11 cellular contexts compared by ENCODE assay signal in the genomic region with DNA sequence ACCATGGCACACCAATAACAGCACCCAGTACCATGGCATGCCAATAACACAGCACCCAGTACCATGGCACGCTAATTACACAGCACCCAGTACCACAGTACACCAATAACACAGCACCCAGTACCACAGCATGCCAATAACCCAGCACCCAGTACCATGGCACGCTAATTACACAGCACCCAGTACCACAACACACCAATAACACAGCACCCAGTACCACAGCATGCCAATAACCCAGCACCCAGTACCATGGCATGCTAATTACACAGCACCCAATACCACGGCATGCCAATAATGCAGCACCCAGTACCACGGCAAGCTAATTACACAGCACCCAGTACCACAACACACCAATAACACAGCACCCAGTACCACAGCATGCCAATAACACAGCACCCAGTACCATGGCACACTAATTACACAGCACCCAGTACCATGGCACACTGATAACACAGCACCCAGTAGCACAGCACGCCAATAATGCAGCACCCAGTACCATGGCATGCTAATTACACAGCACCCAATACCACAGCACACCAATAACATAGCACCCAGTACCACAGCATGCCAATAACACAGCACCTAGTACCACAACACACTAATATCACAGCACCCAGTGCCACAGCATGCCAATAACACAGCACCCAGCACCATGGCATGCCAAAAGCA. TPM values are rescaled to one million over a fixed set of nuclear protein-coding genes. Genes with fewer than 3 reads are reported as not detected.
DNase-seq lines count a peak whose midpoint lies in the region; FAIRE-seq and TF ChIP-seq lines count a peak whose summit lies in the region.
"Not testable (repeated sequence)": the region's sequence is repeated elsewhere in the genome, so short reads cannot be mapped to it uniquely, and the experiment has no call there.
"Had no signal": no experiment of that assay in that cellular context is flagged by ENCODE, and none has a peak within 500 bp of the region (broad histone marks: within the 10 kb centered on the region; RNA-seq: fewer than 3 reads in every experiment).

No MANE protein-coding gene starts in this region.

- peak overlapping the region in 2 of 7 donors; percentile 15 to 41 for H3K4me3 Mint-ChIP-seq in CD8-positive, alpha-beta memory T cell

- H3K14ac ChIP-seq in mesenchymal stem cell (ENCODE audit: low read length in 2 of 2): peak overlapping the region in 1 of 2 experiments; percentile 50
- not testable (repeated sequence) for H3K14ac ChIP-seq in trophoblast cell (ENCODE audit: low read length)

- H3K36me3 ChIP-seq in CD8-positive, alpha-beta memory T cell (ENCODE audit: insufficient read depth, low read length); HEK293 (ENCODE audit: control insufficient read depth in 2 of 2, insufficient read depth in 1 of 2, low read length in 2 of 2); bronchial epithelial cell (ENCODE audit: control insufficient read depth, insufficient read depth, low read length); hepatocyte (replicated peaks; ENCODE audit: insufficient read depth, low read depth); mesenchymal stem cell (ENCODE audit: control insufficient read depth in 1 of 2, insufficient read depth in 2 of 2, low read depth in 1 of 2, low read length in 2 of 2); trophoblast cell (ENCODE audit: control insufficient read depth in 1 of 2, insufficient read depth in 2 of 2, low read length in 2 of 2): not testable (repeated sequence)

- not testable (repeated sequence) for H2AK5ac ChIP-seq in mesenchymal stem cell (ENCODE audit: low read length, severe bottlenecking); trophoblast cell (ENCODE audit: low read length)

- FAIRE-seq in bronchial epithelial cell (lab: Jason Lieb, UNC): peak; percentile 100

- H3K27me3 Mint-ChIP-seq in CD8-positive, alpha-beta memory T cell: not testable (repeated sequence)

- H4K12ac ChIP-seq in trophoblast cell (ENCODE audit: low read depth, low read length): not testable (repeated sequence)

- H3K18ac ChIP-seq in mesenchymal stem cell (ENCODE audit: low read depth in 1 of 2, low read length in 2 of 2) (peak overlapping the region in 1 of 2 experiments; percentile 44), trophoblast cell (ENCODE audit: low read length) (peak overlapping the region; percentile 1)

- not testable (repeated sequence) for H3K4ac ChIP-seq in mesenchymal stem cell (ENCODE audit: low read depth in 1 of 2, low read length in 2 of 2)
- H3K4ac ChIP-seq in trophoblast cell (ENCODE audit: low read depth, low read length): peak overlapping the region; percentile 11

- H2BK15ac ChIP-seq in mesenchymal stem cell (ENCODE audit: low read depth, poor library complexity, severe bottlenecking): peak overlapping the region; percentile 40

- H3K9ac ChIP-seq in mesenchymal stem cell (ENCODE audit: low read length); trophoblast cell (ENCODE audit: low read length): not testable (repeated sequence)

- peaks cover 26% of the 10 kb centered on the region for H4K20me1 ChIP-seq in hepatocyte (ENCODE audit: insufficient read depth, poor library complexity, severe bottlenecking)

- peak overlapping the region; percentile 75 for H4K8ac ChIP-seq in mesenchymal stem cell (ENCODE audit: low read length)
- not testable (repeated sequence) for H4K8ac ChIP-seq in trophoblast cell (ENCODE audit: low read depth, low read length)

- peak overlapping the region in 6 of 8 donors; percentile 7 to 60 (median 40) for H3K27ac Mint-ChIP-seq in CD8-positive, alpha-beta memory T cell

- H3K4me2 ChIP-seq in hepatocyte; mesenchymal stem cell (ENCODE audit: low read length, poor library complexity, severe bottlenecking); trophoblast cell (ENCODE audit: low read length): not testable (repeated sequence)

- not testable (repeated sequence) for H3K27me3 ChIP-seq in CD8-positive, alpha-beta memory T cell (ENCODE audit: insufficient read depth, low read length, poor library complexity, severe bottlenecking); bronchial epithelial cell (ENCODE audit: control insufficient read depth, insufficient read depth, low read length); hepatocyte; mesenchymal stem cell (ENCODE audit: control insufficient read depth in 1 of 2, insufficient read depth in 1 of 2, low read length in 2 of 2); trophoblast cell (ENCODE audit: insufficient read depth, low read length)

- H2BK120ac ChIP-seq in mesenchymal stem cell (ENCODE audit: low read depth, low read length); trophoblast cell (ENCODE audit: insufficient read depth, low read length, poor library complexity): not testable (repeated sequence)

- 92% methylated on average over 5 of the region's 5 CpGs for WGBS in hepatocyte (ENCODE audit: low lambda C conversion rate, missing lambda C conversion rate)
- WGBS in mesenchymal stem cell: 97% methylated on average over 5 of the region's 5 CpGs
- WGBS in trophoblast cell (ENCODE audit: extremely low coverage, insufficient coverage, insufficient read length): no CpG with 5 or more reads among the region's 5 CpGs

- not testable (repeated sequence) for H3K9me3 Mint-ChIP-seq in CD8-positive, alpha-beta memory T cell

- H3K4me1 ChIP-seq in CD8-positive, alpha-beta memory T cell (ENCODE audit: insufficient read depth, low read length): peaks cover 54% of the 10 kb centered on the region
- H3K4me1 ChIP-seq in HEK293 (ENCODE audit: control insufficient read depth, insufficient read depth, low read length): not testable (repeated sequence)
- H3K4me1 ChIP-seq in hepatocyte (ENCODE audit: insufficient read depth) (peaks cover 41% of the 10 kb centered on the region), mesenchymal stem cell (ENCODE audit: control insufficient read depth, insufficient read depth, low read depth, low read length) (peaks cover 12% of the 10 kb centered on the region), trophoblast cell (ENCODE audit: control insufficient read depth in 1 of 2, insufficient read depth in 2 of 2, low read length in 2 of 2) (peaks cover 12 to 21% of the 10 kb centered on the region in 2 experiments)

- not testable (repeated sequence) for H2BK12ac ChIP-seq in mesenchymal stem cell (ENCODE audit: low read length in 2 of 2); trophoblast cell (ENCODE audit: low read length)

- H3K27ac ChIP-seq in CD8-positive, alpha-beta memory T cell (ENCODE audit: low read depth, low read length); HEK293 (ENCODE audit: extremely low read depth, low read depth, low read length); mesenchymal stem cell (ENCODE audit: low read length, poor library complexity, severe bottlenecking); trophoblast cell (ENCODE audit: low read depth, low read length): not testable (repeated sequence)
- peak overlapping the region; percentile 83 for H3K27ac ChIP-seq in hepatocyte

- H3K4me3 ChIP-seq in CD8-positive, alpha-beta memory T cell (ENCODE audit: low read length); HEK293 (ENCODE audit: low read depth, low read length); bronchial epithelial cell (ENCODE audit: low read depth, low read length); hepatocyte; mesenchymal stem cell (ENCODE audit: insufficient read depth in 1 of 2, low read depth in 1 of 2, low read length in 2 of 2): not testable (repeated sequence)
- H3K4me3 ChIP-seq in trophoblast cell (ENCODE audit: low read depth, low read length): peak overlapping the region; percentile 3

- peaks cover 93% of the 10 kb centered on the region for H3K79me2 ChIP-seq in hepatocyte
- not testable (repeated sequence) for H3K79me2 ChIP-seq in trophoblast cell (ENCODE audit: control insufficient read depth, insufficient read depth, low read length, poor library complexity)

- H3K23ac ChIP-seq in mesenchymal stem cell (ENCODE audit: low read length in 2 of 2): peak overlapping the region in 1 of 2 experiments; percentile 0
- H3K23ac ChIP-seq in trophoblast cell (ENCODE audit: low read length): not testable (repeated sequence)

- H3K79me1 ChIP-seq in mesenchymal stem cell (replicated peaks; ENCODE audit: low read length, poor library complexity, severe bottlenecking): peaks cover 41% of the 10 kb centered on the region
- H3K79me1 ChIP-seq in trophoblast cell (ENCODE audit: low read length): not testable (repeated sequence)

- not testable (repeated sequence) for H2AFZ ChIP-seq in hepatocyte; mesenchymal stem cell (ENCODE audit: low read depth, low read length); trophoblast cell (ENCODE audit: insufficient read depth, low read length, poor library complexity)

- H3K9me2 ChIP-seq in hepatocyte (replicated peaks; ENCODE audit: insufficient read depth): not testable (repeated sequence)

- not testable (repeated sequence) for H3K36me3 Mint-ChIP-seq in CD8-positive, alpha-beta memory T cell

- not testable (repeated sequence) for H2BK5ac ChIP-seq in mesenchymal stem cell (ENCODE audit: low read depth, low read length, poor library complexity, severe bottlenecking); trophoblast cell (ENCODE audit: low read depth, low read length, poor library complexity)

- POLR2A ChIA-PET in CD8-positive, alpha-beta memory T cell (lab: Charles Lee); HEK293 (lab: Yijun Ruan, JAX): not testable (repeated sequence)

- TF ChIP-seq CTCF in HEK293 (tag by site-specific recombination; IDR thresholded peaks at IDR 0.05); bronchial epithelial cell (IDR thresholded peaks at IDR 0.05; ENCODE audit: insufficient read depth, low read length, severe bottlenecking); hepatocyte (IDR thresholded peaks at IDR 0.05; ENCODE audit: poor library complexity): not testable (repeated sequence)

- not testable (repeated sequence) for DNase-seq in CD8-positive, alpha-beta memory T cell; bronchial epithelial cell (ENCODE audit: low read depth); hepatocyte (ENCODE audit: low spot score); mesenchymal stem cell; trophoblast cell

- CTCF ChIA-PET in CD8-positive, alpha-beta memory T cell (lab: Charles Lee); HEK293 (lab: Yijun Ruan, JAX): not testable (repeated sequence)

- H3K4me1 Mint-ChIP-seq in CD8-positive, alpha-beta memory T cell: peaks cover 61 to 80% (median 65%) of the 10 kb centered on the region in 3 donors

- H3K9me3 ChIP-seq in CD8-positive, alpha-beta memory T cell (ENCODE audit: low read length); HEK293 (ENCODE audit: control insufficient read depth, insufficient read depth, low read depth, low read length); hepatocyte (ENCODE audit: low read depth); mesenchymal stem cell (ENCODE audit: control insufficient read depth, low read length); trophoblast cell (ENCODE audit: insufficient read depth, low read depth, low read length): not testable (repeated sequence)

- H4K91ac ChIP-seq in mesenchymal stem cell (ENCODE audit: low read length): peak overlapping the region; percentile 56
- not testable (repeated sequence) for H4K91ac ChIP-seq in trophoblast cell (ENCODE audit: low read depth, low read length)

RNA-seq across cellular contexts. Expression of a gene that starts 18.2 kb away (rescaled TPM):
- 10 to 100 TPM; 24.7 to 26.3 TPM for total RNA-seq in CD8-positive, alpha-beta memory T cell
- polyA plus RNA-seq in CD8-positive, alpha-beta memory T cell: 6.9 TPM
- total RNA-seq in bronchial epithelial cell: 49.0 and 49.5 TPM in 2 replicates
- 22.5 and 27.2 TPM in 2 replicates for total RNA-seq in hepatocyte
- polyA plus RNA-seq in hepatocyte: 16.1 and 22.5 TPM in 2 replicates
- 8.3 TPM for polyA plus RNA-seq in mesenchymal stem cell (2013, experiment 1 of 2)
- polyA plus RNA-seq in mesenchymal stem cell (2013, experiment 2 of 2): 8.7 TPM
- 11.9 and 12.9 TPM in 2 replicates for polyA plus RNA-seq in trophoblast cell (2013)

RNA-seq across cellular contexts. Expression of a gene that starts 36.0 kb away (rescaled TPM):
- total RNA-seq in CD8-positive, alpha-beta memory T cell: 10 to 100 TPM; 90.2 to 98.0 TPM
- polyA plus RNA-seq in CD8-positive, alpha-beta memory T cell: 67.8 TPM
- total RNA-seq in bronchial epithelial cell (104 and 113 TPM in 2 replicates), hepatocyte (80.0 and 88.1 TPM in 2 replicates)
- 126 and 144 TPM in 2 replicates for polyA plus RNA-seq in hepatocyte
- polyA plus RNA-seq in mesenchymal stem cell (2013, experiment 1 of 2): 82.6 TPM
- 81.5 TPM for polyA plus RNA-seq in mesenchymal stem cell (2013, experiment 2 of 2)
- polyA plus RNA-seq in trophoblast cell (2013): 61.1 and 61.4 TPM in 2 replicates

RNA-seq across cellular contexts. Expression of a gene that starts 47.5 kb away (rescaled TPM):
- total RNA-seq in CD8-positive, alpha-beta memory T cell: 10 to 100 TPM; 36.1 to 36.2 TPM
- 23.1 TPM for polyA plus RNA-seq in CD8-positive, alpha-beta memory T cell
- total RNA-seq in bronchial epithelial cell: 44.2 and 46.3 TPM in 2 replicates
- 130 and 133 TPM in 2 replicates for total RNA-seq in hepatocyte
- 205 and 229 TPM in 2 replicates for polyA plus RNA-seq in hepatocyte
- polyA plus RNA-seq in mesenchymal stem cell (2013, experiment 1 of 2): 84.3 TPM
- 88.5 TPM for polyA plus RNA-seq in mesenchymal stem cell (2013, experiment 2 of 2)
- polyA plus RNA-seq in trophoblast cell (2013): 80.1 and 80.9 TPM in 2 replicates

RNA-seq across cellular contexts. Expression of a gene that starts 51.3 kb away (rescaled TPM):
- total RNA-seq in CD8-positive, alpha-beta memory T cell: not detected
- not detected for polyA plus RNA-seq in CD8-positive, alpha-beta memory T cell
- total RNA-seq in bronchial epithelial cell (under 0.01 TPM in 1 of 2 replicates, not detected in the other), hepatocyte (0.08 TPM in 1 of 2 replicates, not detected in the other)
- 0.47 and 1.0 TPM in 2 replicates for polyA plus RNA-seq in hepatocyte
- not detected for polyA plus RNA-seq in mesenchymal stem cell (2013, experiment 1 of 2)
- polyA plus RNA-seq in mesenchymal stem cell (2013, experiment 2 of 2): not detected
- 0.15 and 0.27 TPM in 2 replicates for polyA plus RNA-seq in trophoblast cell (2013)
- total RNA-seq: Calu3; CD4-positive, alpha-beta T cell; H4 had no signal
- polyA plus RNA-seq: BJ, IgD-negative memory B cell had no signal

RNA-seq across cellular contexts. Expression of a gene that starts 53.9 kb away (rescaled TPM):
- not detected for total RNA-seq in CD8-positive, alpha-beta memory T cell
- not detected for polyA plus RNA-seq in CD8-positive, alpha-beta memory T cell
- 0.51 TPM in 1 of 2 replicates, not detected in the other for total RNA-seq in bronchial epithelial cell
- total RNA-seq in hepatocyte: 0.48 TPM in 1 of 2 replicates, not detected in the other
- polyA plus RNA-seq in hepatocyte: 1.0 and 1.1 TPM in 2 replicates
- polyA plus RNA-seq in mesenchymal stem cell (2013, experiment 1 of 2): 0.11 TPM
- polyA plus RNA-seq in mesenchymal stem cell (2013, experiment 2 of 2): 0.19 TPM
- 0.22 and 0.24 TPM in 2 replicates for polyA plus RNA-seq in trophoblast cell (2013)
- total RNA-seq: Calu3, H4 had no signal
- polyA plus RNA-seq: IgD-negative memory B cell had no signal
